In genomic region chr9:13597427-13597826, GRCh38 we compare ENCODE assay signal across 17 cellular contexts.
"Had no signal": no experiment of that assay in that cellular context is flagged by ENCODE, and none has a peak within 500 bp of the region (broad histone marks: within the 10 kb centered on the region; RNA-seq: fewer than 3 reads in every experiment).

No MANE protein-coding gene starts in this region.

- H3K9me3 ChIP-seq: left lung, lower lobe of right lung, sigmoid colon, stomach, thoracic aorta, transverse colon had no signal

- DNase-seq: effector memory CD8-positive, alpha-beta T cell; foreskin keratinocyte; islet precursor cell; left lung; lower lobe of right lung; naive B cell; nephron progenitor cell; posterior cingulate gyrus; sigmoid colon; stimulated activated CD4-positive, alpha-beta T cell treated with anti-CD3 and anti-CD28 coated beads, Interleukin-2, amount 100 ng/mL, for 24 hours; stimulated activated CD4-positive, alpha-beta T cell treated with anti-CD3 and anti-CD28 coated beads, Interleukin-4, amount 100 ng/mL, for 4 hours; stimulated activated naive CD4-positive, alpha-beta T cell; stomach; substantia nigra; transverse colon had no signal

- H3K4me1 ChIP-seq: foreskin keratinocyte, left lung, lower lobe of right lung, stomach, transverse colon had no signal

- H3K27ac ChIP-seq: foreskin keratinocyte, left lung, lower lobe of right lung, sigmoid colon, skin epidermis, stomach, thoracic aorta, transverse colon had no signal

- H3K27me3 ChIP-seq: foreskin keratinocyte, left lung, sigmoid colon, stomach, transverse colon had no signal

- H3K36me3 ChIP-seq: left lung, lower lobe of right lung, sigmoid colon, stomach, thoracic aorta, transverse colon had no signal

- ATAC-seq: effector memory CD8-positive, alpha-beta T cell; foreskin keratinocyte; left lung; lower lobe of right lung had no signal

- H3K4me3 ChIP-seq: left lung, lower lobe of right lung, sigmoid colon, skin epidermis, stomach, thoracic aorta, transverse colon had no signal
